10 cellular contexts compared by ENCODE assay signal in genomic region chr9:129981180-129981907, GRCh38.
DNase-seq lines count a peak whose midpoint lies in the region; ATAC-seq and TF ChIP-seq lines count a peak whose summit lies in the region.
"Had no signal": no experiment of that assay in that cellular context is flagged by ENCODE, and none has a peak within 500 bp of the region (broad histone marks: within the 10 kb centered on the region; RNA-seq: fewer than 3 reads in every experiment).

No MANE protein-coding gene starts in this region.

- H3K9me3 ChIP-seq in DOHH2 (ENCODE audit: control insufficient read depth, insufficient read depth, low read length) (no peaks in the 10 kb centered on the region), ascending aorta (no peaks in the 10 kb centered on the region), right atrium auricular region (no peaks in the 10 kb centered on the region)

- intact Hi-C loops in ascending aorta (cut with DNase I) = no loop called here

- peaks cover 68% of the 10 kb centered on the region for H3K36me3 ChIP-seq in DOHH2 (ENCODE audit: control insufficient read depth, low read length)
- peaks cover 7 to 26% of the 10 kb centered on the region in 2 donors for H3K36me3 ChIP-seq in ascending aorta
- H3K36me3 ChIP-seq in right atrium auricular region = peaks cover 14% of the 10 kb centered on the region

- TF ChIP-seq CTCF in DOHH2 (IDR thresholded peaks at IDR 0.05; ENCODE audit: low read depth, low read length, poor library complexity, severe bottlenecking) = no peak
- TF ChIP-seq CTCF in ascending aorta (IDR thresholded peaks at IDR 0.05) = no peak
- no peak for TF ChIP-seq CTCF in right atrium auricular region (IDR thresholded peaks at IDR 0.05)

- H3K27ac ChIP-seq in DOHH2 (ENCODE audit: low read depth, low read length) (peak overlapping the region; percentile 30; the same call in 1 of the 2 replicates), ascending aorta (peak overlapping the region in 1 of 2 donors; percentile 9), right atrium auricular region (peak overlapping the region; percentile 29 to 33)

- H3K4me1 ChIP-seq in DOHH2 (ENCODE audit: control insufficient read depth, low read length) (peaks cover 51% of the 10 kb centered on the region), ascending aorta (peaks cover 0 to 10% of the 10 kb centered on the region in 2 donors), right atrium auricular region (peaks cover 0 to 10% of the 10 kb centered on the region in 2 donors)

- no peaks in the 10 kb centered on the region for H4K20me1 ChIP-seq in DOHH2 (ENCODE audit: control insufficient read depth, insufficient read depth, low read depth, low read length)

- peaks cover 7% of the 10 kb centered on the region; the same call in 1 of the 2 replicates for H3F3A ChIP-seq in DOHH2 (ENCODE audit: control insufficient read depth, insufficient read depth)

- no peaks in the 10 kb centered on the region for H3K9me2 ChIP-seq in DOHH2 (replicated peaks; ENCODE audit: control insufficient read depth, low read length)

- DNase-seq in ascending aorta (ENCODE audit: low spot score in 2 of 2) (peak; percentile 26 to 77), right atrium auricular region (ENCODE audit: low spot score) (peak; percentile 84), putamen (ENCODE audit: low spot score) (peak; percentile 84), activated gamma-delta T cell (lab: John Stamatoyannopoulos, UW) (no peak)
- DNase-seq in stimulated activated CD4-positive, alpha-beta T cell treated with anti-CD3 and anti-CD28 coated beads, Interleukin-4, amount 100 ng/mL, for 4 hours = no peak
- DNase-seq: DMS53; effector CD8-positive, alpha-beta T cell had no signal

- no peak for ATAC-seq in GM19397 (IDR thresholded peaks at IDR 0.05; ENCODE audit: unreplicated experiment)
- ATAC-seq in GM18909 (IDR thresholded peaks at IDR 0.05; ENCODE audit: poor library complexity, unreplicated experiment) = no peak

- H3K4me3 ChIP-seq in DOHH2 (ENCODE audit: low read length) (peak overlapping the region; percentile 23; the same call in 1 of the 2 replicates), ascending aorta (no peak overlapping the region), right atrium auricular region (no peak overlapping the region)

- H3K79me2 ChIP-seq in DOHH2 (ENCODE audit: control insufficient read depth, low read length) = peaks cover 78% of the 10 kb centered on the region

- peak overlapping the region; percentile 32 for H3K4me2 ChIP-seq in DOHH2 (ENCODE audit: low read length)

- no peaks in the 10 kb centered on the region for H3K27me3 ChIP-seq in DOHH2 (ENCODE audit: control insufficient read depth, low read length)
- no peaks in the 10 kb centered on the region for H3K27me3 ChIP-seq in ascending aorta
- H3K27me3 ChIP-seq in right atrium auricular region = no peaks in the 10 kb centered on the region

Comparison
In these comparisons a context has a peak if more than half of its experiments do, and no peak if none do; other contexts are left out.
1. DNase-seq: peak in ascending aorta (2 of 2), right atrium auricular region (single experiment) and putamen (single experiment); none in activated gamma-delta T cell (single experiment) and stimulated activated CD4-positive, alpha-beta T cell treated with anti-CD3 and anti-CD28 coated beads, Interleukin-4, amount 100 ng/mL, for 4 hours (0 of 2).